21 cellular contexts compared by ENCODE assay signal in genomic region chr12:57278465-57279453, GRCh38. TPM values are rescaled to one million over a fixed set of nuclear protein-coding genes. Genes with fewer than 3 reads are reported as not detected.
DNase-seq lines count a peak whose midpoint lies in the region; ATAC-seq, FAIRE-seq and TF ChIP-seq lines count a peak whose summit lies in the region.
"Had no signal": no experiment of that assay in that cellular context is flagged by ENCODE, and none has a peak within 500 bp of the region (broad histone marks: within the 10 kb centered on the region; RNA-seq: fewer than 3 reads in every experiment).

No MANE protein-coding gene starts in this region.

- no peak for FAIRE-seq in K562 (lab: Jason Lieb, UNC)
- FAIRE-seq: G401.6, TTC549 had no signal

- H3K79me2 ChIP-seq in K562 (ENCODE audit: control insufficient read depth, insufficient read depth, low read length) = no peaks in the 10 kb centered on the region

- no peak for TF ChIP-seq CTCF in RWPE1 (conservative IDR thresholded peaks at IDR 0.05; ENCODE audit: low read depth)
- TF ChIP-seq CTCF in K562 (IDR thresholded peaks at IDR 0.05 in 2 of 3, conservative IDR thresholded peaks at IDR 0.05 in 1 of 3; ENCODE audit: insufficient read depth in 2 of 3, low read depth in 1 of 3, low read length in 3 of 3) = no peak
- TF ChIP-seq CTCF in transverse colon (IDR thresholded peaks at IDR 0.05) = no peak

- no peak for TF ChIP-seq EP300 in K562 (IDR thresholded peaks at IDR 0.05; ENCODE audit: low read length)
- TF ChIP-seq EP300 in transverse colon (IDR thresholded peaks at IDR 0.05; ENCODE audit: low read depth) = no peak

- no peak for DNase-seq in activated naive CD4-positive, alpha-beta T cell (lab: John Stamatoyannopoulos, UW)
- DNase-seq in RWPE1 (ENCODE audit: low spot score) (no peak), K562 (ENCODE audit: extremely low read depth in 1 of 4, low spot score in 3 of 4) (no peak), NCI-H1092 treated with DMSO at 0.1 percent for 48 hours (lab: John Stamatoyannopoulos, UW) (no peak), transverse colon (no peak)
- DNase-seq: activated gamma-delta T cell, brain microvascular endothelial cell, foreskin keratinocyte, KG1, left colon, NCI-H1105, NCI-H2171 treated with DMSO at 0.1 percent for 48 hours, SK-N-SH had no signal

- H3K9me1 ChIP-seq in K562 (ENCODE audit: control insufficient read depth, insufficient read depth, low read length) = no peaks in the 10 kb centered on the region

- TF ChIP-seq POLR2A in K562 (conservative IDR thresholded peaks at IDR 0.05) (no peak), transverse colon (IDR thresholded peaks at IDR 0.05) (no peak)

- peak overlapping the region; percentile 15; the same call in 1 of the 2 replicates for H3K27ac ChIP-seq in RWPE1
- H3K27ac ChIP-seq in K562 (ENCODE audit: extremely low read depth, low read depth, low read length) = 0 out of 3 replicates have a peak overlapping the region, but pooled peaks have one; percentile 8
- peak overlapping the region in 1 of 4 donors; percentile 88 for H3K27ac ChIP-seq in transverse colon
- H3K27ac ChIP-seq: suprapubic skin had no signal

- no peaks in the 10 kb centered on the region for H3K27me3 ChIP-seq in K562 (ENCODE audit: control insufficient read depth in 2 of 2, insufficient read depth in 2 of 2, low read length in 2 of 2)
- no peaks in the 10 kb centered on the region for H3K27me3 ChIP-seq in transverse colon
- H3K27me3 ChIP-seq: brain microvascular endothelial cell, foreskin keratinocyte, suprapubic skin had no signal

- no peak for TF ChIP-seq RAD21 in K562 (CRISPR knock-in tag; conservative IDR thresholded peaks at IDR 0.05 in 1 of 2, IDR thresholded peaks at IDR 0.05 in 1 of 2)

- no peaks in the 10 kb centered on the region for H4K20me1 ChIP-seq in K562 (replicated peaks; ENCODE audit: control insufficient read depth, insufficient read depth, low read length)

- ATAC-seq in K562 (no peak), GM18517 (IDR thresholded peaks at IDR 0.05; ENCODE audit: unreplicated experiment) (no peak)
- ATAC-seq in stimulated activated memory B cell treated with anti-CD40 and anti-IgM and Interleukin-4, amounts not matched to agents 10 μg/mL and 1 μg/mL and 100 μg/mL, for 72 hours = no peak
- ATAC-seq: foreskin keratinocyte, left colon, sciatic nerve had no signal

- no peak overlapping the region for H3K4me3 ChIP-seq in K562
- no peak overlapping the region for H3K4me3 ChIP-seq in transverse colon
- H3K4me3 ChIP-seq: suprapubic skin had no signal

- no peaks in the 10 kb centered on the region for H3K27me3 Mint-ChIP-seq in activated naive CD4-positive, alpha-beta T cell treated with anti-CD3 and anti-CD28 coated beads, Interleukin-2, amount 50 U/mL, for 24 hours
- no peaks in the 10 kb centered on the region for H3K27me3 Mint-ChIP-seq in stimulated activated memory B cell treated with anti-CD40 and anti-IgM and Interleukin-4, amounts not matched to agents 10 μg/mL and 1 μg/mL and 100 μg/mL, for 72 hours
- H3K27me3 Mint-ChIP-seq: dendritic cell treated with granulocyte-macrophage colony-stimulating factor and Interleukin-4, amounts not matched to agents 40 ng/mL and 50 ng/mL, for 4 days had no signal

- intact Hi-C loops in K562 (cut with micrococcal nuclease) (no loop called here), transverse colon (cut with DNase I; ENCODE audit: low total_unique reads) (no loop called here)

- peaks cover 0 to 17% of the 10 kb centered on the region in 2 experiments; a peak in 4 of 5 replicates for H3K4me1 ChIP-seq in K562 (replicated peaks in 1 of 2; ENCODE audit: control insufficient read depth in 2 of 2, insufficient read depth in 2 of 2, low read length in 2 of 2)
- peaks cover 3 to 24% (median 11%) of the 10 kb centered on the region in 4 donors for H3K4me1 ChIP-seq in transverse colon

- no peak overlapping the region for H3K9ac ChIP-seq in K562 (ENCODE audit: insufficient read depth in 1 of 2, low read depth in 2 of 2, low read length in 2 of 2)

- peak overlapping the region; percentile 89 for H3K27ac Mint-ChIP-seq in activated naive CD4-positive, alpha-beta T cell treated with anti-CD3 and anti-CD28 coated beads, Interleukin-2, amount 50 U/mL, for 24 hours
- peak overlapping the region; percentile 73 for H3K27ac Mint-ChIP-seq in stimulated activated memory B cell treated with anti-CD40 and anti-IgM and Interleukin-4, amounts not matched to agents 10 μg/mL and 1 μg/mL and 100 μg/mL, for 72 hours

- no TSS peak for BruUV-seq in K562 (replicated peaks; lab: Mats Ljungman, UMichigan)

- no peak overlapping the region for H3K4me2 ChIP-seq in K562 (ENCODE audit: insufficient read depth, low read length)

- H2AFZ ChIP-seq in K562 (ENCODE audit: low read depth, low read length) = no peak overlapping the region

- in situ Hi-C loops in K562 (cut with MboI) = no loop called here
- in situ Hi-C loops in transverse colon (cut with MboI; ENCODE audit: low pct_ligation_motif_present in 1 of 4, low pct_unique_long_range_greater_than_20kb in 1 of 4, low sequenced_read_pairs in 3 of 4) = no loop called here

- peaks cover 37% of the 10 kb centered on the region; the same call in 2 of the 3 replicates for H3K36me3 ChIP-seq in K562 (ENCODE audit: control insufficient read depth, insufficient read depth, low read length)
- peaks cover 0 to 29% (median 4%) of the 10 kb centered on the region in 4 donors for H3K36me3 ChIP-seq in transverse colon

- no peak overlapping the region for H3K4me3 Mint-ChIP-seq in activated naive CD4-positive, alpha-beta T cell treated with anti-CD3 and anti-CD28 coated beads, Interleukin-2, amount 50 U/mL, for 24 hours
- H3K4me3 Mint-ChIP-seq in stimulated activated memory B cell treated with anti-CD40 and anti-IgM and Interleukin-4, amounts not matched to agents 10 μg/mL and 1 μg/mL and 100 μg/mL, for 72 hours = no peak overlapping the region
- H3K4me3 Mint-ChIP-seq: dendritic cell treated with granulocyte-macrophage colony-stimulating factor and Interleukin-4, amounts not matched to agents 40 ng/mL and 50 ng/mL, for 4 days had no signal

- peaks cover 36% of the 10 kb centered on the region for H3K4me1 Mint-ChIP-seq in activated naive CD4-positive, alpha-beta T cell treated with anti-CD3 and anti-CD28 coated beads, Interleukin-2, amount 50 U/mL, for 24 hours
- peaks cover 31% of the 10 kb centered on the region for H3K4me1 Mint-ChIP-seq in stimulated activated memory B cell treated with anti-CD40 and anti-IgM and Interleukin-4, amounts not matched to agents 10 μg/mL and 1 μg/mL and 100 μg/mL, for 72 hours

- H3K36me3 Mint-ChIP-seq in activated naive CD4-positive, alpha-beta T cell treated with anti-CD3 and anti-CD28 coated beads, Interleukin-2, amount 50 U/mL, for 24 hours = peaks cover 26% of the 10 kb centered on the region
- H3K36me3 Mint-ChIP-seq in stimulated activated memory B cell treated with anti-CD40 and anti-IgM and Interleukin-4, amounts not matched to agents 10 μg/mL and 1 μg/mL and 100 μg/mL, for 72 hours = peaks cover 70% of the 10 kb centered on the region

- no peaks in the 10 kb centered on the region for H3K9me3 Mint-ChIP-seq in activated naive CD4-positive, alpha-beta T cell treated with anti-CD3 and anti-CD28 coated beads, Interleukin-2, amount 50 U/mL, for 24 hours
- no peaks in the 10 kb centered on the region for H3K9me3 Mint-ChIP-seq in stimulated activated memory B cell treated with anti-CD40 and anti-IgM and Interleukin-4, amounts not matched to agents 10 μg/mL and 1 μg/mL and 100 μg/mL, for 72 hours
- H3K9me3 Mint-ChIP-seq: dendritic cell treated with granulocyte-macrophage colony-stimulating factor and Interleukin-4, amounts not matched to agents 40 ng/mL and 50 ng/mL, for 4 days had no signal

- H3K9me3 ChIP-seq in K562 (replicated peaks; ENCODE audit: control insufficient read depth, insufficient read depth, low read depth, low read length) (no peaks in the 10 kb centered on the region), transverse colon (no peaks in the 10 kb centered on the region)
- H3K9me3 ChIP-seq: SK-N-SH, suprapubic skin had no signal

- POLR2A ChIA-PET in RWPE1 (lab: Yijun Ruan, JAX; ENCODE audit: low non-redundant PET) = no interaction called here
- POLR2A ChIA-PET in K562 (lab: Yijun Ruan, JAX) = no interaction called here

- 68% methylated on average over 8 of the region's 16 CpGs for WGBS in K562 (ENCODE audit: insufficient coverage, low coverage, missing lambda C conversion rate)
- 93 to 95% methylated on average over 5 to 16 of the region's 16 CpGs for WGBS in transverse colon (ENCODE audit: low coverage in 1 of 2), 2 donors

- CTCF ChIA-PET in RWPE1 (lab: Yijun Ruan, JAX) = interaction anchor here (0.6 kb wide), 1 partner anchor 13 kb away, joined by 3 read pairs; no protein-coding TSS in a partner anchor
- CTCF ChIA-PET in K562 (lab: Yijun Ruan, JAX; ENCODE audit: low intra/inter-chr PET ratio) = no interaction called here

RNA-seq across cellular contexts. Expression of gene STAC3, which starts 27.8 kb away (rescaled TPM):
- 7.4 and 7.7 TPM in 2 replicates for total RNA-seq in K562 (2011; cell fraction: chromatin; rRNA removed; ENCODE audit: low replicate concordance)
- 3.8 and 5.3 TPM in 2 replicates for total RNA-seq in K562 (2011; cell fraction: nucleolus; rRNA removed)
- total RNA-seq in K562 (2011; cell fraction: nucleoplasm; rRNA removed) = 4.4 and 6.1 TPM in 2 replicates
- 2.3 and 2.7 TPM in 2 replicates for total RNA-seq in K562 (2014; rRNA removed)
- 2.4 and 2.7 TPM in 2 replicates for total RNA-seq in K562 (2014; rRNA removed; fragmentation: Illumina TruSeq; extraction: Trizol)
- total RNA-seq in K562 (2015; rRNA removed; fragmentation: Illumina TruSeq; extraction: Trizol) = 3.3 and 3.5 TPM in 2 replicates
- total RNA-seq in K562 (2021) = 3.5 and 4.6 TPM in 2 replicates
- 4.0 and 5.6 TPM in 2 replicates for polyA plus RNA-seq in K562 (2011; rRNA removed)
- 1.9 and 3.3 TPM in 2 replicates for polyA plus RNA-seq in K562 (2011; cell fraction: cytosol; rRNA removed)
- 6.3 and 11.3 TPM in 2 replicates for polyA plus RNA-seq in K562 (2011; cell fraction: nucleus; rRNA removed)
- polyA plus RNA-seq in K562 (2012) = 7.5 and 8.5 TPM in 2 replicates
- polyA plus RNA-seq in K562 (2014; fragmentation: Illumina TruSeq; extraction: Trizol) = 6.2 and 7.3 TPM in 2 replicates
- polyA plus RNA-seq in K562 (2014; fragmentation: Nextera tagmentation; extraction: Ambion mirVana) = under 1 TPM; 0.45 to 0.46 TPM
- polyA plus RNA-seq in K562 (2014; rRNA removed) = 4.8 and 6.4 TPM in 2 replicates
- 3.2 TPM in 2 replicates for polyA minus RNA-seq in K562 (2011; rRNA and poly(A)+ RNA removed)
- 1.0 and 1.5 TPM in 2 replicates for polyA minus RNA-seq in K562 (2011; cell fraction: cytosol; rRNA and poly(A)+ RNA removed)
- 1.3 and 3.9 TPM in 2 replicates for polyA minus RNA-seq in K562 (2011; cell fraction: nucleus; rRNA and poly(A)+ RNA removed)
- 1 to 10 TPM; 1.8 to 3.3 (median 1.9) TPM for total RNA-seq in transverse colon

RNA-seq across cellular contexts. Expression of gene SHMT2, which starts 49.2 kb away (rescaled TPM):
- 95.6 and 251 TPM in 2 replicates for total RNA-seq in K562 (2011; cell fraction: chromatin; rRNA removed; ENCODE audit: low replicate concordance)
- 199 and 247 TPM in 2 replicates for total RNA-seq in K562 (2011; cell fraction: nucleolus; rRNA removed)
- 115 and 136 TPM in 2 replicates for total RNA-seq in K562 (2011; cell fraction: nucleoplasm; rRNA removed)
- total RNA-seq in K562 (2014; rRNA removed) = 194 and 217 TPM in 2 replicates
- 76.9 and 92.0 TPM in 2 replicates for total RNA-seq in K562 (2014; rRNA removed; fragmentation: Illumina TruSeq; extraction: Trizol)
- total RNA-seq in K562 (2015; rRNA removed; fragmentation: Illumina TruSeq; extraction: Trizol) = 115 and 119 TPM in 2 replicates
- total RNA-seq in K562 (2021) = 227 and 243 TPM in 2 replicates
- 84.6 and 226 TPM in 2 replicates for polyA plus RNA-seq in K562 (2011; rRNA removed)
- 268 and 390 TPM in 2 replicates for polyA plus RNA-seq in K562 (2011; cell fraction: cytosol; rRNA removed)
- polyA plus RNA-seq in K562 (2011; cell fraction: nucleus; rRNA removed) = 341 and 344 TPM in 2 replicates
- 190 and 549 TPM in 2 replicates for polyA plus RNA-seq in K562 (2012)
- polyA plus RNA-seq in K562 (2014; fragmentation: Illumina TruSeq; extraction: Trizol) = 319 and 377 TPM in 2 replicates
- 10 to 100 TPM; 46.1 to 81.5 TPM for polyA plus RNA-seq in K562 (2014; fragmentation: Nextera tagmentation; extraction: Ambion mirVana)
- polyA plus RNA-seq in K562 (2014; rRNA removed) = 154 and 158 TPM in 2 replicates
- 95.0 and 99.1 TPM in 2 replicates for polyA minus RNA-seq in K562 (2011; rRNA and poly(A)+ RNA removed)
- polyA minus RNA-seq in K562 (2011; cell fraction: cytosol; rRNA and poly(A)+ RNA removed) = 155 and 228 TPM in 2 replicates
- 97.1 and 133 TPM in 2 replicates for polyA minus RNA-seq in K562 (2011; cell fraction: nucleus; rRNA and poly(A)+ RNA removed)
- total RNA-seq in transverse colon = 100 to 1,000 TPM in 1 of 4 donors, 10 to 100 TPM in 3; 29.2 to 104 (median 33.4) TPM
